ENCODE assay signal across 19 cellular contexts in the genomic region with DNA sequence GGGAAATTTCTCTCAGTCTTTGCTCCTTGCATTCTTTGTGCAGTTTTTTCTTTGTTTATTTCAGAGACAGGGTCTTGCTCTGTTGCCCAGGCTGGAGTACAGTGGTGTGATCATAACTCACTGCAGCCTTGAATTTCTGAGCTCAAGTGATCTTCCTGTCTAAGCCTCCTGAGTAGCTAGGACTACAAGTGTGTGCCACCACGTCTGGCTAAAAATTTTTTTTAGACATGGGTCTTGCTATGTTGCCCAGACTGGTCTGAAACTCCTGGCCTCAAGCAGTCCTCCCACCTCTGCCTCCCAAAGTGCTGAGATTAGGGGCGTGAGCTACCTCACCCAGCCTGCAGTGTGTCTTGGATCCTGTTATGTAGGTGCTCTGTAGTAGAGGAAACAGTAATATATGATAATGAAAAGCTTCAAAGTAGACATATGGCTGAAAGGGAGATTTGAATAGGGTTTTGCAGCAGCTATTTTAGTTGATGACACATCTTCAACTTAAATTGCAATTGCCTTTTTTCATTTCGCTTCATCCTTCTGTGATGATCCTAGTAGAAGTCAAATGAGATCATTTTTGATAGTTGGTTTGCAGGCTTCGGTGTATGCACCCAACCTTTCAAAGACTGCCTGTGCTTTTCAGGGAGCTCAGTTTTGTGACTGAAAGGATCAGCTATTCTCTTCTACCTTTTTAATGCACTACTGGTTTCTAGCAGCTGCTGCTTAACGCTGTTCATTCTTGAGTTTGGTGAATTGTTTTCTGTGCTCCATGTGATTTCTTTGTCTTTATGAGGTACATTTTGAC.
DNase-seq lines count a peak whose midpoint lies in the region; ATAC-seq, FAIRE-seq and TF ChIP-seq lines count a peak whose summit lies in the region.
"Had no signal": no experiment of that assay in that cellular context is flagged by ENCODE, and none has a peak within 500 bp of the region (broad histone marks: within the 10 kb centered on the region; RNA-seq: fewer than 3 reads in every experiment).

No MANE protein-coding gene starts in this region.

- H3K79me2 ChIP-seq in Karpas-422 (ENCODE audit: low read length) (peaks cover 38% of the 10 kb centered on the region), K562 (ENCODE audit: control insufficient read depth, insufficient read depth, low read length) (no peaks in the 10 kb centered on the region; the same call in 1 of the 3 replicates)

- H3K27ac Mint-ChIP-seq in activated naive CD8-positive, alpha-beta T cell treated with anti-CD3 and anti-CD28 coated beads, Interleukin-2, amount 10 ng/mL, durations not matched to agents 7 days and 5 days: peak overlapping the region; percentile 19
- no peak overlapping the region for H3K27ac Mint-ChIP-seq in activated naive CD8-positive, alpha-beta T cell treated with anti-CD3 and anti-CD28 coated beads, Interleukin-2, amount 50 U/mL, for 24 hours

- TF ChIP-seq RAD21 in K562 (CRISPR knock-in tag; conservative IDR thresholded peaks at IDR 0.05 in 1 of 2, IDR thresholded peaks at IDR 0.05 in 1 of 2): no peak

- in situ Hi-C loops in K562 (cut with MboI): no loop called here

- TF ChIP-seq CTCF in K562 (IDR thresholded peaks at IDR 0.05 in 2 of 3, conservative IDR thresholded peaks at IDR 0.05 in 1 of 3; ENCODE audit: insufficient read depth in 2 of 3, low read depth in 1 of 3, low read length in 3 of 3) (no peak), esophagus squamous epithelium (IDR thresholded peaks at IDR 0.05) (no peak)

- no peak overlapping the region for H3K4me3 Mint-ChIP-seq in activated naive CD8-positive, alpha-beta T cell treated with anti-CD3 and anti-CD28 coated beads, Interleukin-2, amount 10 ng/mL, durations not matched to agents 7 days and 5 days
- no peak overlapping the region for H3K4me3 Mint-ChIP-seq in activated naive CD8-positive, alpha-beta T cell treated with anti-CD3 and anti-CD28 coated beads, Interleukin-2, amount 50 U/mL, for 24 hours
- H3K4me3 Mint-ChIP-seq: central memory CD8-positive, alpha-beta T cell; immature natural killer cell had no signal

- H3K36me3 ChIP-seq in Karpas-422 (ENCODE audit: insufficient read depth, low read length): no peaks in the 10 kb centered on the region
- H3K36me3 ChIP-seq in K562 (ENCODE audit: control insufficient read depth, insufficient read depth, low read length): no peaks in the 10 kb centered on the region
- H3K36me3 ChIP-seq in esophagus squamous epithelium: no peaks in the 10 kb centered on the region
- H3K36me3 ChIP-seq: heart left ventricle, upper lobe of right lung had no signal

- BruUV-seq in K562 (replicated peaks; lab: Mats Ljungman, UMichigan): no TSS peak

- peaks cover 44% of the 10 kb centered on the region for H3K36me3 Mint-ChIP-seq in activated naive CD8-positive, alpha-beta T cell treated with anti-CD3 and anti-CD28 coated beads, Interleukin-2, amount 10 ng/mL, durations not matched to agents 7 days and 5 days
- peaks cover 23% of the 10 kb centered on the region for H3K36me3 Mint-ChIP-seq in activated naive CD8-positive, alpha-beta T cell treated with anti-CD3 and anti-CD28 coated beads, Interleukin-2, amount 50 U/mL, for 24 hours (ENCODE audit: low read depth)

- no peak for TF ChIP-seq EP300 in K562 (IDR thresholded peaks at IDR 0.05; ENCODE audit: low read length)

- ATAC-seq in activated naive CD8-positive, alpha-beta T cell treated with anti-CD3 and anti-CD28 coated beads, Interleukin-2, amount 10 ng/mL, durations not matched to agents 7 days and 5 days (ENCODE audit: low read depth): no peak
- ATAC-seq in activated naive CD8-positive, alpha-beta T cell treated with anti-CD3 and anti-CD28 coated beads, Interleukin-2, amount 50 U/mL, for 24 hours: no peak
- no peak for ATAC-seq in K562
- ATAC-seq: heart left ventricle, Right ventricle myocardium inferior, upper lobe of right lung had no signal

- no peaks in the 10 kb centered on the region for H3K27me3 Mint-ChIP-seq in activated naive CD8-positive, alpha-beta T cell treated with anti-CD3 and anti-CD28 coated beads, Interleukin-2, amount 10 ng/mL, durations not matched to agents 7 days and 5 days
- H3K27me3 Mint-ChIP-seq in activated naive CD8-positive, alpha-beta T cell treated with anti-CD3 and anti-CD28 coated beads, Interleukin-2, amount 50 U/mL, for 24 hours: no peaks in the 10 kb centered on the region
- H3K27me3 Mint-ChIP-seq: central memory CD8-positive, alpha-beta T cell had no signal

- H3K27me3 ChIP-seq in Karpas-422 (ENCODE audit: low read length) (no peaks in the 10 kb centered on the region), K562 (ENCODE audit: control insufficient read depth in 2 of 2, insufficient read depth in 2 of 2, low read length in 2 of 2) (no peaks in the 10 kb centered on the region), esophagus squamous epithelium (no peaks in the 10 kb centered on the region)
- H3K27me3 ChIP-seq: heart left ventricle, stomach, upper lobe of right lung had no signal

- H3K9me3 ChIP-seq in Karpas-422 (ENCODE audit: low read length): no peaks in the 10 kb centered on the region
- H3K9me3 ChIP-seq in K562 (replicated peaks; ENCODE audit: control insufficient read depth, insufficient read depth, low read depth, low read length): no peaks in the 10 kb centered on the region
- H3K9me3 ChIP-seq in esophagus squamous epithelium: no peaks in the 10 kb centered on the region
- H3K9me3 ChIP-seq: heart left ventricle, stomach, upper lobe of right lung had no signal

- CTCF ChIA-PET in K562 (lab: Yijun Ruan, JAX; ENCODE audit: low intra/inter-chr PET ratio): no interaction called here

- H3K4me1 ChIP-seq in Karpas-422 (ENCODE audit: low read length) (peaks cover 50% of the 10 kb centered on the region), K562 (replicated peaks in 1 of 2; ENCODE audit: control insufficient read depth in 2 of 2, insufficient read depth in 2 of 2, low read length in 2 of 2) (peaks cover 0 to 5% of the 10 kb centered on the region in 2 experiments; a peak in 2 of 5 replicates), esophagus squamous epithelium (no peaks in the 10 kb centered on the region)
- H3K4me1 ChIP-seq: upper lobe of right lung had no signal

- H3K27ac ChIP-seq in Karpas-422 (ENCODE audit: low read length) (peak overlapping the region; percentile 71), K562 (ENCODE audit: extremely low read depth, low read depth, low read length) (no peak overlapping the region), esophagus squamous epithelium (no peak overlapping the region)
- H3K27ac ChIP-seq: heart left ventricle, stomach, upper lobe of right lung, VCaP had no signal

- TF ChIP-seq POLR2A in K562 (conservative IDR thresholded peaks at IDR 0.05): no peak
- no peak for TF ChIP-seq POLR2A in esophagus squamous epithelium (IDR thresholded peaks at IDR 0.05)
- no peak for TF ChIP-seq POLR2A in erythroblast (IDR thresholded peaks at IDR 0.05; ENCODE audit: low read length)

- H3K9me3 Mint-ChIP-seq in activated naive CD8-positive, alpha-beta T cell treated with anti-CD3 and anti-CD28 coated beads, Interleukin-2, amount 10 ng/mL, durations not matched to agents 7 days and 5 days: peaks cover 3% of the 10 kb centered on the region
- H3K9me3 Mint-ChIP-seq in activated naive CD8-positive, alpha-beta T cell treated with anti-CD3 and anti-CD28 coated beads, Interleukin-2, amount 50 U/mL, for 24 hours: peaks cover 3% of the 10 kb centered on the region
- H3K9me3 Mint-ChIP-seq: central memory CD8-positive, alpha-beta T cell; immature natural killer cell had no signal

- peaks cover 27% of the 10 kb centered on the region for H3K4me1 Mint-ChIP-seq in activated naive CD8-positive, alpha-beta T cell treated with anti-CD3 and anti-CD28 coated beads, Interleukin-2, amount 10 ng/mL, durations not matched to agents 7 days and 5 days
- peaks cover 40% of the 10 kb centered on the region for H3K4me1 Mint-ChIP-seq in activated naive CD8-positive, alpha-beta T cell treated with anti-CD3 and anti-CD28 coated beads, Interleukin-2, amount 50 U/mL, for 24 hours

- no peak overlapping the region for H3K9ac ChIP-seq in Karpas-422 (ENCODE audit: low read length)
- no peak overlapping the region for H3K9ac ChIP-seq in K562 (ENCODE audit: insufficient read depth in 1 of 2, low read depth in 2 of 2, low read length in 2 of 2)

- DNase-seq in activated naive CD8-positive, alpha-beta T cell treated with anti-CD3 and anti-CD28 coated beads, Interleukin-2, amount 10 ng/mL, durations not matched to agents 7 days and 5 days: no peak
- DNase-seq in activated naive CD8-positive, alpha-beta T cell treated with anti-CD3 and anti-CD28 coated beads, Interleukin-2, amount 50 U/mL, for 24 hours: no peak
- DNase-seq in Karpas-422 (peak; percentile 84), K562 (ENCODE audit: extremely low read depth in 1 of 4, low spot score in 3 of 4) (no peak), hypothalamus (lab: John Stamatoyannopoulos, UW) (no peak), esophagus squamous epithelium (lab: John Stamatoyannopoulos, UW) (no peak), erythroblast (lab: John Stamatoyannopoulos, UW) (no peak)
- DNase-seq: DND-41; effector CD4-positive, alpha-beta T cell; heart left ventricle; immature natural killer cell; NCI-H1105 treated with DMSO at 0.1 percent for 48 hours; NCI-H510A; stimulated activated CD4-positive, alpha-beta T cell treated with anti-CD3 and anti-CD28 coated beads, Interleukin-1b, Interleukin-23, amount 100 ng/mL, for 48 hours; stomach; upper lobe of right lung had no signal

- POLR2A ChIA-PET in activated naive CD8-positive, alpha-beta T cell treated with anti-CD3 and anti-CD28 coated beads, Interleukin-2, amount 10 ng/mL, durations not matched to agents 7 days and 5 days (lab: Charles Lee): no interaction called here
- POLR2A ChIA-PET in K562 (lab: Yijun Ruan, JAX): interaction anchor here (0.7 to 0.9 kb wide), 2 partner anchors 12 to 15 kb away, joined by 3 read pairs; no protein-coding TSS in a partner anchor

- no peaks in the 10 kb centered on the region for H3K9me1 ChIP-seq in K562 (ENCODE audit: control insufficient read depth, insufficient read depth, low read length)

- H3K4me2 ChIP-seq in Karpas-422 (ENCODE audit: low read depth, low read length, poor library complexity, severe bottlenecking): peak overlapping the region; percentile 58
- no peak overlapping the region for H3K4me2 ChIP-seq in K562 (ENCODE audit: insufficient read depth, low read length)

- H3K4me3 ChIP-seq in Karpas-422 (ENCODE audit: low read length) (peak overlapping the region; percentile 19; the same call in 1 of the 2 replicates), K562 (no peak overlapping the region), esophagus squamous epithelium (no peak overlapping the region)
- H3K4me3 ChIP-seq: heart left ventricle, stomach, upper lobe of right lung had no signal

- H2AFZ ChIP-seq in Karpas-422 (ENCODE audit: low read length): no peak overlapping the region
- H2AFZ ChIP-seq in K562 (ENCODE audit: low read depth, low read length): no peak overlapping the region

- 40% methylated on average over 5 of the region's 5 CpGs for WGBS in K562 (ENCODE audit: insufficient coverage, low coverage, missing lambda C conversion rate)
- 84 to 92% methylated on average over 5 of the region's 5 CpGs for WGBS in esophagus squamous epithelium, 2 donors

- intact Hi-C loops in K562 (cut with micrococcal nuclease): loop anchor here (5.0 kb wide), 1 partner anchor 71 kb away; no protein-coding TSS in a partner anchor
- intact Hi-C loops in esophagus squamous epithelium (cut with DNase I): no loop called here

- H3K9me2 ChIP-seq in Karpas-422 (replicated peaks; ENCODE audit: insufficient read depth, low read length): no peaks in the 10 kb centered on the region

- no peak for FAIRE-seq in K562 (lab: Jason Lieb, UNC)

- peaks cover 11% of the 10 kb centered on the region for H4K20me1 ChIP-seq in Karpas-422 (ENCODE audit: insufficient read depth, low read depth, low read length)
- no peaks in the 10 kb centered on the region for H4K20me1 ChIP-seq in K562 (replicated peaks; ENCODE audit: control insufficient read depth, insufficient read depth, low read length)
